In genomic region chr13:113029061-113029445, GRCh38 we compare ENCODE assay signal across 16 cellular contexts.
"Had no signal": no experiment of that assay in that cellular context is flagged by ENCODE, and none has a peak within 500 bp of the region (broad histone marks: within the 10 kb centered on the region; RNA-seq: fewer than 3 reads in every experiment).

No MANE protein-coding gene starts in this region.

- DNase-seq: left ventricle myocardium inferior, psoas muscle had no signal

- H3K79me2 ChIP-seq: hepatocyte had no signal

- H3K27ac ChIP-seq: hepatocyte, left ventricle myocardium inferior, pancreas, psoas muscle, testis, thyroid gland, transverse colon, upper lobe of left lung, vagina had no signal

- H3K9me3 ChIP-seq: left ventricle myocardium inferior, pancreas, psoas muscle, testis, thyroid gland, transverse colon, upper lobe of left lung, vagina had no signal

- H3K9me3 Mint-ChIP-seq: mesothelial cell of epicardium; naive thymus-derived CD4-positive, alpha-beta T cell; natural killer cell treated with Interleukin-12 subunit alpha and Interleukin-12 subunit beta and Interleukin-15 and Interleukin-18, amount 100 ng/mL, for 72 hours; stimulated activated memory B cell treated with anti-CD40 and anti-IgM and Interleukin-4, amounts not matched to agents 10 μg/mL and 1 μg/mL and 100 μg/mL, for 72 hours; stimulated activated naive CD8-positive, alpha-beta T cell treated with anti-CD3 and anti-CD28 coated beads, Interleukin-15, amount 100 ng/mL, for 72 hours had no signal

- H3K4me1 ChIP-seq: pancreas, psoas muscle, testis, thyroid gland, transverse colon, vagina had no signal

- H3K4me3 ChIP-seq: hepatocyte, left ventricle myocardium inferior, lung, pancreas, psoas muscle, smooth muscle cell, testis, thyroid gland, transverse colon, upper lobe of left lung, vagina had no signal

- ATAC-seq: natural killer cell treated with Interleukin-12 subunit alpha and Interleukin-12 subunit beta and Interleukin-15 and Interleukin-18, amount 100 ng/mL, for 72 hours; psoas muscle; stimulated activated memory B cell treated with anti-CD40 and anti-IgM and Interleukin-4, amounts not matched to agents 10 μg/mL and 1 μg/mL and 100 μg/mL, for 72 hours had no signal

- H3K4me3 Mint-ChIP-seq: mesothelial cell of epicardium; naive thymus-derived CD4-positive, alpha-beta T cell; natural killer cell treated with Interleukin-12 subunit alpha and Interleukin-12 subunit beta and Interleukin-15 and Interleukin-18, amount 100 ng/mL, for 72 hours; stimulated activated memory B cell treated with anti-CD40 and anti-IgM and Interleukin-4, amounts not matched to agents 10 μg/mL and 1 μg/mL and 100 μg/mL, for 72 hours; stimulated activated naive CD8-positive, alpha-beta T cell treated with anti-CD3 and anti-CD28 coated beads, Interleukin-15, amount 100 ng/mL, for 72 hours had no signal

- H3K4me1 Mint-ChIP-seq: mesothelial cell of epicardium had no signal

- H3K36me3 Mint-ChIP-seq: mesothelial cell of epicardium; natural killer cell treated with Interleukin-12 subunit alpha and Interleukin-12 subunit beta and Interleukin-15 and Interleukin-18, amount 100 ng/mL, for 72 hours; stimulated activated memory B cell treated with anti-CD40 and anti-IgM and Interleukin-4, amounts not matched to agents 10 μg/mL and 1 μg/mL and 100 μg/mL, for 72 hours had no signal

- H3K27me3 Mint-ChIP-seq: naive thymus-derived CD4-positive, alpha-beta T cell; stimulated activated naive CD8-positive, alpha-beta T cell treated with anti-CD3 and anti-CD28 coated beads, Interleukin-15, amount 100 ng/mL, for 72 hours had no signal

- H3K27me3 ChIP-seq: hepatocyte, pancreas, testis, thyroid gland, transverse colon, upper lobe of left lung, vagina had no signal

- H3K27ac Mint-ChIP-seq: mesothelial cell of epicardium; naive thymus-derived CD4-positive, alpha-beta T cell; natural killer cell treated with Interleukin-12 subunit alpha and Interleukin-12 subunit beta and Interleukin-15 and Interleukin-18, amount 100 ng/mL, for 72 hours; stimulated activated memory B cell treated with anti-CD40 and anti-IgM and Interleukin-4, amounts not matched to agents 10 μg/mL and 1 μg/mL and 100 μg/mL, for 72 hours; stimulated activated naive CD8-positive, alpha-beta T cell treated with anti-CD3 and anti-CD28 coated beads, Interleukin-15, amount 100 ng/mL, for 72 hours had no signal

- H2AFZ ChIP-seq: hepatocyte had no signal

- H3K4me2 ChIP-seq: hepatocyte, smooth muscle cell had no signal

- H3K36me3 ChIP-seq: pancreas, transverse colon, vagina had no signal
